ENCODE assay signal across 11 cellular contexts in the genomic region with DNA sequence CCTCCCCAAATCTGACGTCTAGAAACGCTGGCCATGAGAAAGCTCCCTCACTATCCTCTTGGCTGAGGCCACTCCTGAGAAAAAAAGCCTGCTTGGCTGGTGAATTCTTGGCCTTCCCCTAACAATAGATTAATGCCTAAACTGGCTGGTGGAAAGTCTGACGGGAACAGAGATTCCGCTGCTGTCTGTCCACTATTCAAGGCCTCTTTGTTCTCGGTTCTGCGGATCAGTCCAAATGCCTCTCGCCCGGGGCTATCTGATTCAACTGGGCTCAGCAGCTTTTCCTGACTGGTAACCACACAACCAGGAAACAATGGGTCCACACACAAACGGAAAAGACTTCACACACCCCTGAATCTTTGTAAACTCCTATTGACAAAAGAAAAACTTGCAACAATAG. TPM values are rescaled to one million over a fixed set of nuclear protein-coding genes. Genes with fewer than 3 reads are reported as not detected.
A peak's percentile ranks its signal among the peaks of the same experiment; 100 is the strongest.
DNase-seq lines count a peak whose midpoint lies in the region; ATAC-seq and TF ChIP-seq lines count a peak whose summit lies in the region.
"Had no signal": no experiment of that assay in that cellular context is flagged by ENCODE, and none has a peak within 500 bp of the region (broad histone marks: within the 10 kb centered on the region; RNA-seq: fewer than 3 reads in every experiment).

No MANE protein-coding gene starts in this region.

- peaks cover 61% of the 10 kb centered on the region for H3K4me1 Mint-ChIP-seq in neural crest cell
- peaks cover 41% of the 10 kb centered on the region for H3K4me1 Mint-ChIP-seq in type B pancreatic cell (ENCODE audit: unreplicated experiment)
- no peaks in the 10 kb centered on the region for H3K4me1 Mint-ChIP-seq in natural killer cell treated with Interleukin-12 subunit alpha and Interleukin-12 subunit beta and Interleukin-15 and Interleukin-18, amount 100 ng/mL, for 72 hours (ENCODE audit: low read depth in 2 of 2)
- H3K4me1 Mint-ChIP-seq: activated CD8-positive, alpha-beta memory T cell treated with anti-CD3 and anti-CD28 coated beads, Interleukin-2, amount 10 ng/mL, durations not matched to agents 7 days and 5 days; central memory CD8-positive, alpha-beta T cell had no signal

- ATAC-seq in GM21737 (IDR thresholded peaks at IDR 0.05; ENCODE audit: unreplicated experiment) = no peak
- ATAC-seq in natural killer cell treated with Interleukin-12 subunit alpha and Interleukin-12 subunit beta and Interleukin-15 and Interleukin-18, amount 100 ng/mL, for 72 hours = no peak
- ATAC-seq: activated CD8-positive, alpha-beta memory T cell treated with anti-CD3 and anti-CD28 coated beads, Interleukin-2, amount 10 ng/mL, durations not matched to agents 7 days and 5 days had no signal

- no peaks in the 10 kb centered on the region for H3K9me3 ChIP-seq in ascending aorta

- H3K27me3 Mint-ChIP-seq in neural crest cell (ENCODE audit: low read depth) = no peaks in the 10 kb centered on the region
- no peaks in the 10 kb centered on the region for H3K27me3 Mint-ChIP-seq in type B pancreatic cell
- peaks cover 0 to 8% of the 10 kb centered on the region in 2 donors for H3K27me3 Mint-ChIP-seq in natural killer cell treated with Interleukin-12 subunit alpha and Interleukin-12 subunit beta and Interleukin-15 and Interleukin-18, amount 100 ng/mL, for 72 hours
- H3K27me3 Mint-ChIP-seq: activated CD8-positive, alpha-beta memory T cell treated with anti-CD3 and anti-CD28 coated beads, Interleukin-2, amount 10 ng/mL, durations not matched to agents 7 days and 5 days; central memory CD8-positive, alpha-beta T cell had no signal

- TF ChIP-seq CTCF in ascending aorta (IDR thresholded peaks at IDR 0.05) = no peak
- TF ChIP-seq CTCF in neural crest cell (conservative IDR thresholded peaks at IDR 0.05) = no peak
- TF ChIP-seq CTCF in type B pancreatic cell (conservative IDR thresholded peaks at IDR 0.05) = no peak

- peaks cover 10% of the 10 kb centered on the region for H3K9me3 Mint-ChIP-seq in neural crest cell
- H3K9me3 Mint-ChIP-seq in type B pancreatic cell = no peaks in the 10 kb centered on the region
- H3K9me3 Mint-ChIP-seq in natural killer cell treated with Interleukin-12 subunit alpha and Interleukin-12 subunit beta and Interleukin-15 and Interleukin-18, amount 100 ng/mL, for 72 hours = peaks cover 6% of the 10 kb centered on the region

- H3K36me3 ChIP-seq in ascending aorta = no peaks in the 10 kb centered on the region

- H3K4me1 ChIP-seq in ascending aorta = peaks cover 18 to 50% of the 10 kb centered on the region in 2 donors

- intact Hi-C loops in ascending aorta (cut with DNase I) = no loop called here

- H3K4me3 ChIP-seq in ascending aorta = no peak overlapping the region

- H3K4me3 Mint-ChIP-seq in neural crest cell (peak overlapping the region; percentile 75), type B pancreatic cell (no peak overlapping the region)
- no peak overlapping the region for H3K4me3 Mint-ChIP-seq in natural killer cell treated with Interleukin-12 subunit alpha and Interleukin-12 subunit beta and Interleukin-15 and Interleukin-18, amount 100 ng/mL, for 72 hours
- H3K4me3 Mint-ChIP-seq: activated CD8-positive, alpha-beta memory T cell treated with anti-CD3 and anti-CD28 coated beads, Interleukin-2, amount 10 ng/mL, durations not matched to agents 7 days and 5 days; central memory CD8-positive, alpha-beta T cell had no signal

- H3K36me3 Mint-ChIP-seq in neural crest cell (ENCODE audit: low read depth) = peaks cover 6% of the 10 kb centered on the region
- H3K36me3 Mint-ChIP-seq in type B pancreatic cell = peaks cover 10% of the 10 kb centered on the region
- H3K36me3 Mint-ChIP-seq in natural killer cell treated with Interleukin-12 subunit alpha and Interleukin-12 subunit beta and Interleukin-15 and Interleukin-18, amount 100 ng/mL, for 72 hours = no peaks in the 10 kb centered on the region
- H3K36me3 Mint-ChIP-seq: activated CD8-positive, alpha-beta memory T cell treated with anti-CD3 and anti-CD28 coated beads, Interleukin-2, amount 10 ng/mL, durations not matched to agents 7 days and 5 days had no signal

- peak overlapping the region; percentile 97 for H3K27ac Mint-ChIP-seq in neural crest cell (ENCODE audit: unreplicated experiment)
- peak overlapping the region; percentile 56 for H3K27ac Mint-ChIP-seq in type B pancreatic cell
- H3K27ac Mint-ChIP-seq in natural killer cell treated with Interleukin-12 subunit alpha and Interleukin-12 subunit beta and Interleukin-15 and Interleukin-18, amount 100 ng/mL, for 72 hours = no peak overlapping the region
- H3K27ac Mint-ChIP-seq: activated CD8-positive, alpha-beta memory T cell treated with anti-CD3 and anti-CD28 coated beads, Interleukin-2, amount 10 ng/mL, durations not matched to agents 7 days and 5 days had no signal

- no peaks in the 10 kb centered on the region for H3K27me3 ChIP-seq in ascending aorta

- peak overlapping the region; percentile 60 to 77 for H3K27ac ChIP-seq in ascending aorta

- DNase-seq in ascending aorta (ENCODE audit: low spot score in 2 of 2) (peak in 1 of 2 donors; percentile 70), globus pallidus (ENCODE audit: low spot score) (peak; percentile 84), neural crest cell (ENCODE audit: low read depth, low spot score) (no peak), type B pancreatic cell (ENCODE audit: extremely low spot score, unreplicated experiment) (no peak), NCI-H226 (no peak)
- no peak for DNase-seq in stimulated activated naive CD4-positive, alpha-beta T cell treated with Interleukin-2 at 50 U/mL for 16 hours (lab: John Stamatoyannopoulos, UW)
- DNase-seq in natural killer cell treated with Interleukin-12 subunit alpha and Interleukin-12 subunit beta and Interleukin-15 and Interleukin-18, amount 100 ng/mL, for 72 hours (ENCODE audit: low spot score) = no peak
- DNase-seq: activated CD8-positive, alpha-beta memory T cell treated with anti-CD3 and anti-CD28 coated beads, Interleukin-2, amount 10 ng/mL, durations not matched to agents 7 days and 5 days; GF-D8 had no signal

RNA-seq across cellular contexts. Expression of gene PXDN, which starts 27.2 kb away (rescaled TPM):
- total RNA-seq in ascending aorta = 188 TPM
- total RNA-seq in neural crest cell = 217 and 218 TPM in 2 replicates
- total RNA-seq in type B pancreatic cell (ENCODE audit: low replicate concordance) = 58.4 and 150 TPM in 2 replicates
- total RNA-seq in natural killer cell treated with Interleukin-12 subunit alpha and Interleukin-12 subunit beta and Interleukin-15 and Interleukin-18, amount 100 ng/mL, for 72 hours = 1 to 10 TPM; 3.4 to 3.6 TPM

Comparison
In these comparisons a context has a peak if more than half of its experiments do, and no peak if none do; other contexts are left out.
1. H3K27ac Mint-ChIP-seq: peak in neural crest cell (single experiment) and type B pancreatic cell (single experiment); none in natural killer cell treated with Interleukin-12 subunit alpha and Interleukin-12 subunit beta and Interleukin-15 and Interleukin-18, amount 100 ng/mL, for 72 hours (0 of 2).
2. RNA of gene PXDN, which starts 27.2 kb away (total RNA-seq): 217 to 218 TPM in neural crest cell, 188 TPM in ascending aorta (single experiment) and 58.4 to 150 TPM in type B pancreatic cell; 3.4 to 3.6 TPM in natural killer cell treated with Interleukin-12 subunit alpha and Interleukin-12 subunit beta and Interleukin-15 and Interleukin-18, amount 100 ng/mL, for 72 hours; every median in the first group is over 10 times any median in the second.